In genomic region chr2:215831296-215831913, GRCh38 we compare ENCODE assay signal across 9 cellular contexts.
DNase-seq lines count a peak whose midpoint lies in the region; ATAC-seq lines count a peak whose summit lies in the region.
"Had no signal": no experiment of that assay in that cellular context is flagged by ENCODE, and none has a peak within 500 bp of the region (broad histone marks: within the 10 kb centered on the region; RNA-seq: fewer than 3 reads in every experiment).

No MANE protein-coding gene starts in this region.

- peak overlapping the region; percentile 32 for H4K8ac ChIP-seq in trophoblast cell (ENCODE audit: low read depth, low read length)

- H3K9ac ChIP-seq in duodenal mucosa (ENCODE audit: low read depth in 1 of 2, low read length in 2 of 2) = no peak overlapping the region
- no peak overlapping the region for H3K9ac ChIP-seq in trophoblast cell (ENCODE audit: low read length)

- H3K4me3 ChIP-seq in duodenal mucosa (ENCODE audit: low read depth in 1 of 2, low read length in 2 of 2) = peak overlapping the region; percentile 36 to 45
- no peak overlapping the region for H3K4me3 ChIP-seq in trophoblast cell (ENCODE audit: low read depth, low read length)
- H3K4me3 ChIP-seq: MG63 had no signal

- H3K23ac ChIP-seq in trophoblast cell (ENCODE audit: low read length) = no peak overlapping the region

- ATAC-seq in GM19043 (IDR thresholded peaks at IDR 0.05; ENCODE audit: low read depth, unreplicated experiment) (peak; percentile 81), GM18498 (IDR thresholded peaks at IDR 0.05; ENCODE audit: unreplicated experiment) (no peak), GM18502 (IDR thresholded peaks at IDR 0.05; ENCODE audit: poor library complexity, unreplicated experiment) (no peak)

- peaks cover 9 to 12% of the 10 kb centered on the region in 2 donors for H3K4me1 ChIP-seq in duodenal mucosa (ENCODE audit: control insufficient read depth in 1 of 2, insufficient read depth in 2 of 2, low read length in 2 of 2)
- peaks cover 14% of the 10 kb centered on the region in 2 experiments for H3K4me1 ChIP-seq in trophoblast cell (ENCODE audit: control insufficient read depth in 1 of 2, insufficient read depth in 2 of 2, low read length in 2 of 2)

- H3K27me3 ChIP-seq in duodenal mucosa (ENCODE audit: control insufficient read depth in 1 of 2, insufficient read depth in 2 of 2, low read length in 2 of 2) (no peaks in the 10 kb centered on the region), trophoblast cell (ENCODE audit: insufficient read depth, low read length) (no peaks in the 10 kb centered on the region)
- H3K27me3 ChIP-seq: MG63 had no signal

- H3K9me3 ChIP-seq in duodenal mucosa (ENCODE audit: control insufficient read depth in 1 of 2, low read length in 2 of 2) (no peaks in the 10 kb centered on the region), trophoblast cell (ENCODE audit: insufficient read depth, low read depth, low read length) (no peaks in the 10 kb centered on the region)
- H3K9me3 ChIP-seq: MG63 had no signal

- H3K27ac ChIP-seq in duodenal mucosa (ENCODE audit: low read depth, low read length) (no peak overlapping the region), trophoblast cell (ENCODE audit: low read depth, low read length) (peak overlapping the region; percentile 22)

- no peak overlapping the region for H4K12ac ChIP-seq in trophoblast cell (ENCODE audit: low read depth, low read length)

- H3K4ac ChIP-seq in trophoblast cell (ENCODE audit: low read depth, low read length) = no peak overlapping the region

- H2AFZ ChIP-seq in trophoblast cell (ENCODE audit: insufficient read depth, low read length, poor library complexity) = no peak overlapping the region

- no peaks in the 10 kb centered on the region for H3K79me2 ChIP-seq in trophoblast cell (ENCODE audit: control insufficient read depth, insufficient read depth, low read length, poor library complexity)

- H2BK5ac ChIP-seq in trophoblast cell (ENCODE audit: low read depth, low read length, poor library complexity) = peak overlapping the region; percentile 58

- H3K79me1 ChIP-seq in trophoblast cell (ENCODE audit: low read length) = peaks cover 25% of the 10 kb centered on the region

- no peak overlapping the region for H3K18ac ChIP-seq in trophoblast cell (ENCODE audit: low read length)

- peak overlapping the region; percentile 65 for H2BK120ac ChIP-seq in trophoblast cell (ENCODE audit: insufficient read depth, low read length, poor library complexity)

- H3K4me2 ChIP-seq in trophoblast cell (ENCODE audit: low read length) = no peak overlapping the region

- H3K36me3 ChIP-seq in duodenal mucosa (ENCODE audit: control insufficient read depth in 1 of 2, insufficient read depth in 2 of 2, low read length in 2 of 2) (no peaks in the 10 kb centered on the region), trophoblast cell (ENCODE audit: control insufficient read depth in 1 of 2, insufficient read depth in 2 of 2, low read length in 2 of 2) (no peaks in the 10 kb centered on the region)
- H3K36me3 ChIP-seq: MG63 had no signal

- peak overlapping the region; percentile 64 for H4K91ac ChIP-seq in trophoblast cell (ENCODE audit: low read depth, low read length)

- DNase-seq in HT-29 (ENCODE audit: low spot score) (peak; percentile 21), trophoblast cell (peak in 1 of 2 donors; percentile 34), NCI-H1694 treated with DMSO at 0.1 percent for 48 hours (lab: John Stamatoyannopoulos, UW) (no peak), NCI-H2227 treated with DMSO at 0.1 percent for 48 hours (lab: John Stamatoyannopoulos, UW) (no peak)
- DNase-seq: MG63 had no signal

- no CpG with 5 or more reads among the region's 5 CpGs for WGBS in trophoblast cell (ENCODE audit: extremely low coverage, insufficient coverage, insufficient read length)

- peak overlapping the region; percentile 47 for H3K14ac ChIP-seq in trophoblast cell (ENCODE audit: low read length)

- no peak overlapping the region for H2AK5ac ChIP-seq in trophoblast cell (ENCODE audit: low read length)

- peak overlapping the region; percentile 91 for H2BK12ac ChIP-seq in trophoblast cell (ENCODE audit: low read length)
